Comparison of ENCODE assay signal across 8 cellular contexts in genomic region chr11:72598901-72599300, GRCh38.
DNase-seq lines count a peak whose midpoint lies in the region; ATAC-seq and TF ChIP-seq lines count a peak whose summit lies in the region.
"Had no signal": no experiment of that assay in that cellular context is flagged by ENCODE, and none has a peak within 500 bp of the region (broad histone marks: within the 10 kb centered on the region; RNA-seq: fewer than 3 reads in every experiment).

No MANE protein-coding gene starts in this region.

- no peak for TF ChIP-seq EP300 in tibial nerve (IDR thresholded peaks at IDR 0.05)

- in situ Hi-C loops in astrocyte of the spinal cord (cut with HindIII; ENCODE audit: low sequenced_read_pairs): no loop called here
- in situ Hi-C loops in GM13976 (cut with MboI; ENCODE audit: low sequenced_read_pairs, unreplicated experiment): no loop called here

- H3K36me3 ChIP-seq in tibial nerve: no peaks in the 10 kb centered on the region

- H3K27me3 ChIP-seq in tibial nerve: no peaks in the 10 kb centered on the region

- H3K9me3 ChIP-seq in tibial nerve: no peaks in the 10 kb centered on the region

- peak; percentile 62 for TF ChIP-seq CTCF in astrocyte of the spinal cord (IDR thresholded peaks at IDR 0.05; ENCODE audit: low read depth, low read length)
- peak in 3 of 5 experiments; percentile 30 to 57 (median 41) for TF ChIP-seq CTCF in tibial nerve (IDR thresholded peaks at IDR 0.05)
- TF ChIP-seq CTCF in GM13976 (IDR thresholded peaks at IDR 0.05; ENCODE audit: borderline replicate concordance, control extremely low read depth, extremely low read depth, insufficient read depth, missing control alignments): no peak

- CTCF ChIA-PET in HEK293T (lab: Yijun Ruan, JAX): interaction anchor here (1.2 to 1.3 kb wide), 3 partner anchors 9 to 44 kb away, joined by 3 to 7 read pairs (median 6); no protein-coding TSS in a partner anchor

- no peak for ATAC-seq in HG03432 (IDR thresholded peaks at IDR 0.05; ENCODE audit: unreplicated experiment)

- H3K4me1 ChIP-seq in tibial nerve: no peaks in the 10 kb centered on the region

- TF ChIP-seq POLR2A in tibial nerve (IDR thresholded peaks at IDR 0.05): no peak

- POLR2A ChIA-PET in HEK293T (lab: Yijun Ruan, JAX): no interaction called here

- H3K27ac ChIP-seq in tibial nerve: no peak overlapping the region

- H3K4me3 ChIP-seq in astrocyte of the spinal cord (ENCODE audit: low read depth, low read length): no peak overlapping the region
- no peak overlapping the region for H3K4me3 ChIP-seq in tibial nerve

- peak; percentile 24 for DNase-seq in HEK293T (ENCODE audit: extremely low spot score)
- no peak for DNase-seq in astrocyte of the spinal cord (ENCODE audit: low read depth, low spot score)
- peak; percentile 84 for DNase-seq in iPS-NIHi7 (ENCODE audit: extremely low spot score)
- DNase-seq in tibial nerve (ENCODE audit: low spot score in 2 of 2): peak in 1 of 2 donors; percentile 45
- DNase-seq in SHP77 treated with DMSO at 0.1 percent for 48 hours (lab: John Stamatoyannopoulos, UW): no peak
- DNase-seq in GM13976 (ENCODE audit: low spot score): no peak
- DNase-seq: activated CD4-positive, CD25-positive, alpha-beta regulatory T cell had no signal

- 34 to 40% methylated on average over 10 to 11 of the region's 11 CpGs for WGBS in tibial nerve, 2 donors

TF ChIP-seq in HEK293T, 16 proteins besides CTCF, POLR2A, EP300 and RAD21:
- TF ChIP-seq SUZ12 (IDR thresholded peaks at IDR 0.05) (no peak), L3MBTL2 (conservative IDR thresholded peaks at IDR 0.05) (no peak), FOXA1 (IDR thresholded peaks at IDR 0.05) (no peak), PKNOX1 (IDR thresholded peaks at IDR 0.05) (no peak), HDGF (IDR thresholded peaks at IDR 0.05; ENCODE audit: borderline replicate concordance) (no peak), FOXM1 (IDR thresholded peaks at IDR 0.05; ENCODE audit: borderline replicate concordance) (no peak), TARDBP (IDR thresholded peaks at IDR 0.05) (no peak), ELF4 (IDR thresholded peaks at IDR 0.05) (no peak), FOXK2 (IDR thresholded peaks at IDR 0.05) (no peak), BHLHE40 (IDR thresholded peaks at IDR 0.05; ENCODE audit: borderline replicate concordance) (no peak), SP1 (IDR thresholded peaks at IDR 0.05) (no peak), ZNF384 (IDR thresholded peaks at IDR 0.05) (no peak), CTBP1 (IDR thresholded peaks at IDR 0.05; ENCODE audit: borderline replicate concordance) (no peak), ARNT (IDR thresholded peaks at IDR 0.05) (no peak), LEF1 (IDR thresholded peaks at IDR 0.05; ENCODE audit: borderline replicate concordance) (no peak), NFRKB (IDR thresholded peaks at IDR 0.05) (no peak)

Comparison
In these comparisons a context has a peak if more than half of its experiments do, and no peak if none do; other contexts are left out.
1. DNase-seq: peak in HEK293T (single experiment) and iPS-NIHi7 (single experiment); none in astrocyte of the spinal cord (single experiment), SHP77 treated with DMSO at 0.1 percent for 48 hours (single experiment) and GM13976 (single experiment).